In the genomic region with DNA sequence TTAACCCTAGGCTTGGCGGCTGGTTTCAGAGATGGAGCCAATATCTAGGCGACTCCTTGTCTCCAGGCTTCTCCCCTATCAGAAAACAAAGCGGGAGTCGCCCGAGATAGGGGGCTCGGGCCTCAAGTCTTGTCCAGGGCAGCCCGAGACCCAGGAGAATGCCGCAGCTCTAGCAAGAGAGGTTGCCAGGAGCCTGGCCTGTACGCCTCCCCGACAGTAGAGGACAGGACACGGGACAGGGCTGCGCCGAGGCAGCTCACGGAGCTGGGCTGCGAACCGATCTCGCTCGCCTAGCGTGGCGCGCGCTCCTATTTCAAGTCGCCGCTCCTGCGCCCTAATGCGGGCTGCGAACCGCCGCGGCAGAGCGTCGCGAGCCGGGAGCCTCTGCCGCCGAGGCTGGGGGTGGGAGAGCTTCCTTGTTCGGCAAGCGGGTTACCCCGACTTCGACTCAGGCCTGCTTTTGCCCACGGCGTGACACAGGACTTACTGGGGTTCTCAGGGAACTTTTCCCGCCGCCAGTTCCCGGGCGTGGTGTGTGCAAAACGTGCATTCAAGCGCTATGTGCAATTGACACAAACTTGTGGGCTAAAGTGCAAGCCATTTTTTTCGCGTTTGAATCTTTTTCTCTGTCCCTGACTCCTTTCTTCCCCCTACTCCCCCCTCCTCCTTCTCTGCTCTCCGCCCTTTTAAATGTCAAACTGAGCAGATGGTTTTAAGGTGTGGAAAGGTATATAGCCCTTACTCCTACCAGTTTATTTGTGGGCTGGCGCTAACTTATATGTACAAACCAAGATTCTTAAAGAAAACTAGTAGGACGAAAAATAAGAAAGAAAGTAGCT, we compare ENCODE assay signal across 12 cellular contexts. TPM values are rescaled to one million over a fixed set of nuclear protein-coding genes. Genes with fewer than 3 reads are reported as not detected.
A peak's percentile ranks its signal among the peaks of the same experiment; 100 is the strongest.
DNase-seq lines count a peak whose midpoint lies in the region; ATAC-seq and TF ChIP-seq lines count a peak whose summit lies in the region.
"Had no signal": no experiment of that assay in that cellular context is flagged by ENCODE, and none has a peak within 500 bp of the region (broad histone marks: within the 10 kb centered on the region; RNA-seq: fewer than 3 reads in every experiment).

No MANE protein-coding gene starts in this region.

- no peaks in the 10 kb centered on the region for H3K9me3 ChIP-seq in psoas muscle
- H3K9me3 ChIP-seq: A549 had no signal

- no peaks in the 10 kb centered on the region for H3K36me3 ChIP-seq in psoas muscle (ENCODE audit: insufficient read depth in 1 of 2, low read depth in 1 of 2)

- peaks cover 90% of the 10 kb centered on the region for H3K27me3 Mint-ChIP-seq in activated T-cell treated with anti-CD3 and anti-CD28 coated beads, Interleukin-2, amount 50 U/mL, for 72 hours (ENCODE audit: low read depth)

- no peak overlapping the region for H3K27ac ChIP-seq in psoas muscle
- H3K27ac ChIP-seq: A549 had no signal

- H3K4me3 ChIP-seq in iPS-11a (ENCODE audit: low read depth, low read length) (peak overlapping the region; percentile 18), psoas muscle (peak overlapping the region; percentile 4)
- H3K4me3 ChIP-seq: A549 had no signal

- peaks cover 53% of the 10 kb centered on the region for H3K4me1 Mint-ChIP-seq in activated T-cell treated with anti-CD3 and anti-CD28 coated beads, Interleukin-2, amount 50 U/mL, for 72 hours (ENCODE audit: low read depth)

- H3K4me3 Mint-ChIP-seq in activated T-cell treated with anti-CD3 and anti-CD28 coated beads, Interleukin-2, amount 50 U/mL, for 72 hours = peak overlapping the region; percentile 92 to 97

- TF ChIP-seq CTCF in psoas muscle (IDR thresholded peaks at IDR 0.05) = no peak

- no peaks in the 10 kb centered on the region for H3K9me3 Mint-ChIP-seq in activated T-cell treated with anti-CD3 and anti-CD28 coated beads, Interleukin-2, amount 50 U/mL, for 72 hours
- H3K9me3 Mint-ChIP-seq: activated T-helper 2 cell treated with anti-CD3 and anti-CD28 coated beads, Interferon-gamma antibody, Interleukin-2, Interleukin-4, amounts not matched to agents 10 μg/mL and 5 μg/mL and 100 μg/mL, durations not matched to agents 14 hours and 24 hours and 36 hours had no signal

- no peak overlapping the region for H3K27ac Mint-ChIP-seq in activated T-cell treated with anti-CD3 and anti-CD28 coated beads, Interleukin-2, amount 50 U/mL, for 72 hours
- H3K27ac Mint-ChIP-seq: activated T-helper 2 cell treated with anti-CD3 and anti-CD28 coated beads, Interferon-gamma antibody, Interleukin-2, Interleukin-4, amounts not matched to agents 10 μg/mL and 5 μg/mL and 100 μg/mL, durations not matched to agents 14 hours and 24 hours and 36 hours had no signal

- ATAC-seq in activated T-cell treated with anti-CD3 and anti-CD28 coated beads, Interleukin-2, amount 50 U/mL, for 72 hours (replicated peaks in 1 of 2) = peak; percentile 21 to 26
- ATAC-seq in psoas muscle (no peak), HG03095 (IDR thresholded peaks at IDR 0.05; ENCODE audit: unreplicated experiment) (no peak)
- ATAC-seq: A549 had no signal

- H3K36me3 Mint-ChIP-seq in activated T-cell treated with anti-CD3 and anti-CD28 coated beads, Interleukin-2, amount 50 U/mL, for 72 hours (ENCODE audit: insufficient read depth in 2 of 2) = peaks cover 6 to 7% of the 10 kb centered on the region in 2 donors

- peak; percentile 53 for DNase-seq in NCI-H345 (lab: John Stamatoyannopoulos, UW)
- DNase-seq in NCI-H345 treated with DMSO at 0.1 percent for 48 hours (lab: John Stamatoyannopoulos, UW; ENCODE audit: unreplicated experiment) = no peak
- DNase-seq in activated T-cell treated with anti-CD3 and anti-CD28 coated beads, Interleukin-2, amount 50 U/mL, for 72 hours = peak in 1 of 2 donors; percentile 23
- DNase-seq in psoas muscle = no peak
- DNase-seq in activated effector memory CD4-positive, alpha-beta T cell treated with Interleukin-2 at 50 U/mL for 16 hours = no peak
- no peak for DNase-seq in COLO829 (ENCODE audit: low spot score)
- DNase-seq: effector memory CD4-positive, alpha-beta T cell had no signal

- H3K4me1 ChIP-seq in psoas muscle = peaks cover 16% of the 10 kb centered on the region

- WGBS in psoas muscle, 3 donors = 57 to 71% (median 68%) methylated on average over 53 of the region's 53 CpGs

- intact Hi-C loops in psoas muscle (cut with DNase I) = loop anchor here (5.0 to 10.0 kb wide), 4 partner anchors 42 to 741 kb away; no protein-coding TSS in a partner anchor

- peaks cover 0 to 54% (median 7%) of the 10 kb centered on the region in 3 donors for H3K27me3 ChIP-seq in psoas muscle (ENCODE audit: insufficient read depth in 3 of 3, low read length in 2 of 3)

RNA-seq across cellular contexts. Expression of gene PROX1, which starts 2.4 kb away (rescaled TPM):
- under 1 TPM in 1 of 2 donors, not detected in 1; 0.21 TPM for total RNA-seq in activated T-cell treated with anti-CD3 and anti-CD28 coated beads, Interleukin-2, amount 50 U/mL, for 72 hours
- 10 to 100 TPM in 3 of 4 donors, 1 to 10 TPM in 1; 8.3 to 20.6 (median 18.3) TPM for total RNA-seq in psoas muscle
- 1 to 10 TPM in 1 of 3 donors, under 1 TPM in 2; 0.40 to 1.7 (median 0.93) TPM for polyA plus RNA-seq in psoas muscle
- total RNA-seq: activated T-helper 2 cell treated with anti-CD3 and anti-CD28 coated beads, Interferon-gamma antibody, Interleukin-2, Interleukin-4, amounts not matched to agents 10 μg/mL and 5 μg/mL and 100 μg/mL, durations not matched to agents 14 hours and 24 hours and 36 hours; T-helper 1 cell treated with Interleukin-12 subunit alpha and Interleukin-12 subunit beta and Interleukin-4 antibody, amounts not matched to agents 30 ng/mL and 1 ng/mL, for 36 hours had no signal

Comparison
In these comparisons a context has a peak if more than half of its experiments do, and no peak if none do; other contexts are left out.
1. ATAC-seq: peak in activated T-cell treated with anti-CD3 and anti-CD28 coated beads, Interleukin-2, amount 50 U/mL, for 72 hours (2 of 2); none in psoas muscle (0 of 4) and HG03095 (single experiment).
2. RNA of gene PROX1, which starts 2.4 kb away (total RNA-seq): 8.3 to 20.6 TPM in psoas muscle; 0.21 TPM in activated T-cell treated with anti-CD3 and anti-CD28 coated beads, Interleukin-2, amount 50 U/mL, for 72 hours; every median in the first group is over 4 times any median in the second.